1 cellular context compared by ENCODE assay signal in the genomic region with DNA sequence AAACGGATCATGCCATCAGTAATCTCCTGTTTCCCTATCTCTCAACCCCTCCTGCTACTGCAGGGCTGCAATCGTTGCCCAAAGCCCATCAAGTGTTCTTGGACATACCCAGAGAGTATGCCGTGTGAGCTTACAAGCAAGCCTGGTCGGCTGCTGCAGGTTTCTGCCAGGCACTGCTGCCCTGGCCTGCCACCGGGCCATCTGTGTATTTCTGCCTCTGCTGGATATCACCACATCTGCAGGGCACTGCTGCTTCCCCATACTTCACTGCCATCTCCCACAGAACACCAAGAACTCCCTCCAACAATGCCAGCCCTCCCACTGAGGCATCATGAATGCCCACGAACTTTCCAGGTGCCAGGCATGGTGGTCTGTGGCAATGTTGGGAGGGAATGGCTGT.
TF ChIP-seq lines count a peak whose summit lies in the region.

No MANE protein-coding gene starts in this region.

TF ChIP-seq in HCT116, 20 proteins besides CTCF, POLR2A, EP300 and RAD21 (continued from another document):
- TF ChIP-seq, protein P1, sequence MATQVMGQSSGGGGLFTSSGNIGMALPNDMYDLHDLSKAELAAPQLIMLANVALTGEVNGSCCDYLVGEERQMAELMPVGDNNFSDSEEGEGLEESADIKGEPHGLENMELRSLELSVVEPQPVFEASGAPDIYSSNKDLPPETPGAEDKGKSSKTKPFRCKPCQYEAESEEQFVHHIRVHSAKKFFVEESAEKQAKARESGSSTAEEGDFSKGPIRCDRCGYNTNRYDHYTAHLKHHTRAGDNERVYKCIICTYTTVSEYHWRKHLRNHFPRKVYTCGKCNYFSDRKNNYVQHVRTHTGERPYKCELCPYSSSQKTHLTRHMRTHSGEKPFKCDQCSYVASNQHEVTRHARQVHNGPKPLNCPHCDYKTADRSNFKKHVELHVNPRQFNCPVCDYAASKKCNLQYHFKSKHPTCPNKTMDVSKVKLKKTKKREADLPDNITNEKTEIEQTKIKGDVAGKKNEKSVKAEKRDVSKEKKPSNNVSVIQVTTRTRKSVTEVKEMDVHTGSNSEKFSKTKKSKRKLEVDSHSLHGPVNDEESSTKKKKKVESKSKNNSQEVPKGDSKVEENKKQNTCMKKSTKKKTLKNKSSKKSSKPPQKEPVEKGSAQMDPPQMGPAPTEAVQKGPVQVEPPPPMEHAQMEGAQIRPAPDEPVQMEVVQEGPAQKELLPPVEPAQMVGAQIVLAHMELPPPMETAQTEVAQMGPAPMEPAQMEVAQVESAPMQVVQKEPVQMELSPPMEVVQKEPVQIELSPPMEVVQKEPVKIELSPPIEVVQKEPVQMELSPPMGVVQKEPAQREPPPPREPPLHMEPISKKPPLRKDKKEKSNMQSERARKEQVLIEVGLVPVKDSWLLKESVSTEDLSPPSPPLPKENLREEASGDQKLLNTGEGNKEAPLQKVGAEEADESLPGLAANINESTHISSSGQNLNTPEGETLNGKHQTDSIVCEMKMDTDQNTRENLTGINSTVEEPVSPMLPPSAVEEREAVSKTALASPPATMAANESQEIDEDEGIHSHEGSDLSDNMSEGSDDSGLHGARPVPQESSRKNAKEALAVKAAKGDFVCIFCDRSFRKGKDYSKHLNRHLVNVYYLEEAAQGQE (IDR thresholded peaks at IDR 0.05; ENCODE audit: low read depth) = no peak
